Comparison of ENCODE assay signal across 17 cellular contexts in genomic region chr6:134447423-134447822, GRCh38.
DNase-seq lines count a peak whose midpoint lies in the region; TF ChIP-seq lines count a peak whose summit lies in the region.
"Had no signal": no experiment of that assay in that cellular context is flagged by ENCODE, and none has a peak within 500 bp of the region (broad histone marks: within the 10 kb centered on the region; RNA-seq: fewer than 3 reads in every experiment).

No MANE protein-coding gene starts in this region.

- H2AFZ ChIP-seq in mammary epithelial cell (ENCODE audit: low read depth, low read length) = no peak overlapping the region

- H3K9me3 ChIP-seq in mammary epithelial cell (replicated peaks; ENCODE audit: insufficient read depth, low read length) (no peaks in the 10 kb centered on the region), stomach (no peaks in the 10 kb centered on the region)
- H3K9me3 ChIP-seq: ovary, transverse colon had no signal

- dilution Hi-C loops in mammary epithelial cell (cut with HindIII; ENCODE audit: low sequenced_read_pairs) = no loop called here

- no peaks in the 10 kb centered on the region for H3K36me3 ChIP-seq in mammary epithelial cell (ENCODE audit: insufficient read depth, low read length)
- H3K36me3 ChIP-seq in stomach = no peaks in the 10 kb centered on the region
- H3K36me3 ChIP-seq: ovary, transverse colon had no signal

- H3K36me3 Mint-ChIP-seq in HFFc6 (ENCODE audit: low read depth) = no peaks in the 10 kb centered on the region

- no peak for TF ChIP-seq EP300 in stomach (IDR thresholded peaks at IDR 0.05)

- no peaks in the 10 kb centered on the region for H3K9me3 Mint-ChIP-seq in HFFc6
- H3K9me3 Mint-ChIP-seq: activated CD4-positive, alpha-beta T cell treated with anti-CD3 and anti-CD28 coated beads, Interleukin-2, amount 10 ng/mL, durations not matched to agents 24 days and 14 days; activated naive CD8-positive, alpha-beta T cell treated with anti-CD3 and anti-CD28 coated beads, Interleukin-2, amount 50 U/mL, for 24 hours had no signal

- in situ Hi-C loops in mammary epithelial cell (cut with MboI; ENCODE audit: low sequenced_read_pairs in 2 of 2) = loop anchor here in 1 of 2 donors (25.0 kb wide), 1 partner anchor 365 kb away; no protein-coding TSS in a partner anchor

- H3K4me1 ChIP-seq in mammary epithelial cell (ENCODE audit: insufficient read depth, low read length) (peaks cover 23% of the 10 kb centered on the region), stomach (peaks cover 0 to 15% (median 4%) of the 10 kb centered on the region in 4 donors)
- H3K4me1 ChIP-seq: transverse colon had no signal

- H3K27ac ChIP-seq in mammary epithelial cell (ENCODE audit: insufficient read depth, low read depth, low read length) = peak overlapping the region; percentile 94
- H3K27ac ChIP-seq in stomach = peak overlapping the region in 3 of 5 donors; percentile 13 to 64 (median 39)
- H3K27ac ChIP-seq: C4-2B, transverse colon had no signal

- peaks cover 59% of the 10 kb centered on the region for H3K4me1 Mint-ChIP-seq in HFFc6 (ENCODE audit: low read depth)

- H3K27me3 Mint-ChIP-seq in HFFc6 (ENCODE audit: insufficient read depth) = no peaks in the 10 kb centered on the region
- H3K27me3 Mint-ChIP-seq: activated CD4-positive, alpha-beta T cell treated with anti-CD3 and anti-CD28 coated beads, Interleukin-2, amount 10 ng/mL, durations not matched to agents 24 days and 14 days; activated naive CD8-positive, alpha-beta T cell treated with anti-CD3 and anti-CD28 coated beads, Interleukin-2, amount 50 U/mL, for 24 hours had no signal

- peak overlapping the region; percentile 53 for H3K4me3 Mint-ChIP-seq in HFFc6
- H3K4me3 Mint-ChIP-seq: activated CD4-positive, alpha-beta T cell treated with anti-CD3 and anti-CD28 coated beads, Interleukin-2, amount 10 ng/mL, durations not matched to agents 24 days and 14 days; activated naive CD8-positive, alpha-beta T cell treated with anti-CD3 and anti-CD28 coated beads, Interleukin-2, amount 50 U/mL, for 24 hours had no signal

- CTCF ChIA-PET in mammary epithelial cell (lab: Charles Lee; ENCODE audit: low non-redundant PET) = interaction anchor here (0.6 to 1.0 kb wide), 2 partner anchors 25 to 274 kb away, joined by 3 to 4 read pairs; no protein-coding TSS in a partner anchor

- H3K4me3 ChIP-seq in mammary epithelial cell (replicated peaks in 1 of 3; ENCODE audit: insufficient read depth in 1 of 3, low read depth in 2 of 3, low read length in 3 of 3) = no peak overlapping the region
- H3K4me3 ChIP-seq in fibroblast of villous mesenchyme (ENCODE audit: low read depth, low read length) = no peak overlapping the region
- no peak overlapping the region for H3K4me3 ChIP-seq in stomach
- H3K4me3 ChIP-seq: ovary, transverse colon had no signal

- TF ChIP-seq POLR2A in stomach (IDR thresholded peaks at IDR 0.05) = no peak

- intact Hi-C loops in mammary epithelial cell (cut with micrococcal nuclease) (no loop called here), stomach (cut with DNase I; ENCODE audit: low total_unique reads) (no loop called here)

- H3K9ac ChIP-seq in mammary epithelial cell (ENCODE audit: insufficient read depth, low read length) = peak overlapping the region; percentile 46

- H3K27me3 ChIP-seq in mammary epithelial cell (ENCODE audit: insufficient read depth, low read length) (no peaks in the 10 kb centered on the region), stomach (no peaks in the 10 kb centered on the region)
- H3K27me3 ChIP-seq: ovary, transverse colon had no signal

- DNase-seq in HFFc6 (no peak), mammary epithelial cell (peak; percentile 59), fibroblast of villous mesenchyme (ENCODE audit: low read depth) (peak; percentile 28), stomach (peak; percentile 70), activated gamma-delta T cell (lab: John Stamatoyannopoulos, UW) (no peak), glomerular visceral epithelial cell (ENCODE audit: extremely low spot score) (no peak), ecto neural progenitor cell (ENCODE audit: low spot score) (no peak)
- no peak for DNase-seq in central memory CD4-positive, alpha-beta T cell
- DNase-seq: activated CD4-positive, alpha-beta T cell treated with anti-CD3 and anti-CD28 coated beads, Interleukin-2, amount 10 ng/mL, durations not matched to agents 24 days and 14 days; activated naive CD8-positive, alpha-beta T cell treated with anti-CD3 and anti-CD28 coated beads, Interleukin-2, amount 50 U/mL, for 24 hours; activated T-cell treated with anti-CD3 and anti-CD28 coated beads, Interleukin-2, amount 50 U/mL, for 48 hours; midbrain; NCI-H2029 treated with DMSO at 0.1 percent for 48 hours; ovary; T-helper 9 cell; transverse colon had no signal

- H3K79me2 ChIP-seq in mammary epithelial cell (ENCODE audit: insufficient read depth, low read length) = no peaks in the 10 kb centered on the region

- WGBS in mammary epithelial cell (ENCODE audit: low coverage, missing lambda C conversion rate) = 30% methylated on average over 3 of the region's 3 CpGs
- 22 to 38% (median 26%) methylated on average over 3 of the region's 3 CpGs for WGBS in stomach, 5 donors

- peak overlapping the region; percentile 85 for H3K27ac Mint-ChIP-seq in HFFc6
- H3K27ac Mint-ChIP-seq: activated CD4-positive, alpha-beta T cell treated with anti-CD3 and anti-CD28 coated beads, Interleukin-2, amount 10 ng/mL, durations not matched to agents 24 days and 14 days had no signal

- H3K4me2 ChIP-seq in mammary epithelial cell (ENCODE audit: insufficient read depth, low read depth, low read length) = peak overlapping the region; percentile 49

- BruUV-seq in mammary epithelial cell (replicated peaks; lab: Mats Ljungman, UMichigan) = TSS peak; percentile 87

- no peak for TF ChIP-seq CTCF in HFFc6 (IDR thresholded peaks at IDR 0.05)
- no peak for TF ChIP-seq CTCF in mammary epithelial cell (conservative IDR thresholded peaks at IDR 0.05 in 1 of 2, IDR thresholded peaks at IDR 0.05 in 1 of 2; ENCODE audit: extremely low read depth in 1 of 2, insufficient read depth in 1 of 2, low read depth in 1 of 2, low read length in 2 of 2)
- TF ChIP-seq CTCF in fibroblast of villous mesenchyme (IDR thresholded peaks at IDR 0.05; ENCODE audit: insufficient read depth, low read depth, low read length) = no peak
- TF ChIP-seq CTCF in stomach (IDR thresholded peaks at IDR 0.05) = no peak

- no peaks in the 10 kb centered on the region for H4K20me1 ChIP-seq in mammary epithelial cell (ENCODE audit: insufficient read depth, low read length)

Comparison
In these comparisons a context has a peak if more than half of its experiments do, and no peak if none do; other contexts are left out.
1. DNase-seq: peak in mammary epithelial cell (single experiment), fibroblast of villous mesenchyme (single experiment) and stomach (single experiment); none in HFFc6 (single experiment), activated gamma-delta T cell (single experiment), glomerular visceral epithelial cell (single experiment), central memory CD4-positive, alpha-beta T cell (single experiment) and ecto neural progenitor cell (single experiment).